Comparison of ENCODE assay signal across 1 cellular context in the genomic region with DNA sequence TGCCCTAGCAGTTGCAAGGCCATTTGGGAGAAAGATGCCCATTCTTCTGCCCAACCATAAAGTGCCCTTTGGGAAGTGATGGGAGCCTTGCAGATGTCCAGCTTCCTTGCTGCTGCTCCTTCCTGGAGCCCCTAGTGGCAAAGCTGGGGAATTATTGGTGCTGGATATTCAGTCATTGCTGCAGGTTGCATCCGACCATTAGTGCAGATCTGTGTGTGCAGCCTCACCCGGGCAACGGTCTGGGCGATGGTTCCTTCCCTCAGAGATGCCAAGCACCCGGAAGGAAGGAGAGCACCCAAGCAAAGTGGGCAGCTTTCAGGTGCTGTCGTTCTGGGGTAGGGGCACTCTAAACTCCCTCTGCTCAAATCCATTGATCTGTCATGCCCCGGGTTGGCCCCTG.
TF ChIP-seq lines count a peak whose summit lies in the region.

No MANE protein-coding gene starts in this region.

TF ChIP-seq in WTC11, 78 proteins besides CTCF, POLR2A, EP300 and RAD21 (continued from another document):
- TF ChIP-seq, protein P1, sequence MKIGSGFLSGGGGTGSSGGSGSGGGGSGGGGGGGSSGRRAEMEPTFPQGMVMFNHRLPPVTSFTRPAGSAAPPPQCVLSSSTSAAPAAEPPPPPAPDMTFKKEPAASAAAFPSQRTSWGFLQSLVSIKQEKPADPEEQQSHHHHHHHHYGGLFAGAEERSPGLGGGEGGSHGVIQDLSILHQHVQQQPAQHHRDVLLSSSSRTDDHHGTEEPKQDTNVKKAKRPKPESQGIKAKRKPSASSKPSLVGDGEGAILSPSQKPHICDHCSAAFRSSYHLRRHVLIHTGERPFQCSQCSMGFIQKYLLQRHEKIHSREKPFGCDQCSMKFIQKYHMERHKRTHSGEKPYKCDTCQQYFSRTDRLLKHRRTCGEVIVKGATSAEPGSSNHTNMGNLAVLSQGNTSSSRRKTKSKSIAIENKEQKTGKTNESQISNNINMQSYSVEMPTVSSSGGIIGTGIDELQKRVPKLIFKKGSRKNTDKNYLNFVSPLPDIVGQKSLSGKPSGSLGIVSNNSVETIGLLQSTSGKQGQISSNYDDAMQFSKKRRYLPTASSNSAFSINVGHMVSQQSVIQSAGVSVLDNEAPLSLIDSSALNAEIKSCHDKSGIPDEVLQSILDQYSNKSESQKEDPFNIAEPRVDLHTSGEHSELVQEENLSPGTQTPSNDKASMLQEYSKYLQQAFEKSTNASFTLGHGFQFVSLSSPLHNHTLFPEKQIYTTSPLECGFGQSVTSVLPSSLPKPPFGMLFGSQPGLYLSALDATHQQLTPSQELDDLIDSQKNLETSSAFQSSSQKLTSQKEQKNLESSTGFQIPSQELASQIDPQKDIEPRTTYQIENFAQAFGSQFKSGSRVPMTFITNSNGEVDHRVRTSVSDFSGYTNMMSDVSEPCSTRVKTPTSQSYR (CRISPR knock-in tag; IDR thresholded peaks at IDR 0.05) = no peak
- TF ChIP-seq NR3C1 (CRISPR knock-in tag; conservative IDR thresholded peaks at IDR 0.05; ENCODE audit: low read depth) = no peak
- TF ChIP-seq, protein P2, sequence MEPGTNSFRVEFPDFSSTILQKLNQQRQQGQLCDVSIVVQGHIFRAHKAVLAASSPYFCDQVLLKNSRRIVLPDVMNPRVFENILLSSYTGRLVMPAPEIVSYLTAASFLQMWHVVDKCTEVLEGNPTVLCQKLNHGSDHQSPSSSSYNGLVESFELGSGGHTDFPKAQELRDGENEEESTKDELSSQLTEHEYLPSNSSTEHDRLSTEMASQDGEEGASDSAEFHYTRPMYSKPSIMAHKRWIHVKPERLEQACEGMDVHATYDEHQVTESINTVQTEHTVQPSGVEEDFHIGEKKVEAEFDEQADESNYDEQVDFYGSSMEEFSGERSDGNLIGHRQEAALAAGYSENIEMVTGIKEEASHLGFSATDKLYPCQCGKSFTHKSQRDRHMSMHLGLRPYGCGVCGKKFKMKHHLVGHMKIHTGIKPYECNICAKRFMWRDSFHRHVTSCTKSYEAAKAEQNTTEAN (CRISPR knock-in tag; IDR thresholded peaks at IDR 0.05) = no peak
